ENCODE assay signal across 8 cellular contexts in the genomic region with DNA sequence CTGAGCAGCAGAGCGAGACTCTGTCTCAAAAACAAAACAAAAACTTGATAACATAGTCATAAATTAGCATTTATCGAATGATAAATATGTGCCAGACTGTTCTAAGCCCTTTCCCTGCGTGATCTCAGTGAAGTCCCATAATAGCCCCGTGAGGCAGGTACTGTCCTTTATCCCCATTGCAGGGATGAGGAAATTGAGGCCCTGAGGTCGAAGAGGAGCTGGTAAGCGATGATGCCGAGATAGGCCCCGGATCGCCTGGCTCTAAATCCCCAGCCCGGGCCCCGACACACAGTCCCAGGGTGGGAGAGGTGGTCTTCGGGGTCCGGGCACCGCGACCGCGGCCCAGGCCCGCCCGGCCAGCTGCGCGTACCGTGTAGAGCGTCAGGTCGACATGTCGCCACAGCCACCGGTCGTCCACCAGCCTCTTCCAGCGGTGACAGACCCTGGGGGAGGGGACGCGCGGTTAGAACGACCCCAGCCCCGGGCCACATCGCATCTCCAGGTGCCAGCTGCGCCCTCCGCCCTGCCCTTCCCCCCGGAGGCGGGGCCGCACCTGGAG. TPM values are rescaled to one million over a fixed set of nuclear protein-coding genes. Genes with fewer than 3 reads are reported as not detected.
A peak's percentile ranks its signal among the peaks of the same experiment; 100 is the strongest.
DNase-seq lines count a peak whose midpoint lies in the region; ATAC-seq and TF ChIP-seq lines count a peak whose summit lies in the region.

No MANE protein-coding gene starts in this region.

- no peak for TF ChIP-seq CTCF in DND-41 (IDR thresholded peaks at IDR 0.05; ENCODE audit: borderline replicate concordance, extremely low read depth, low read length, poor library complexity, severe bottlenecking)
- no peak for TF ChIP-seq CTCF in OCI-LY7 (conservative IDR thresholded peaks at IDR 0.05; ENCODE audit: low read length)
- TF ChIP-seq CTCF in endodermal cell (conservative IDR thresholded peaks at IDR 0.05), result no peak
- no peak for TF ChIP-seq CTCF in neutrophil (IDR thresholded peaks at IDR 0.05)

- peaks cover 7% of the 10 kb centered on the region for H3K4me1 Mint-ChIP-seq in endodermal cell

- H2AFZ ChIP-seq in DND-41 (ENCODE audit: low read depth, low read length), result peak overlapping the region; percentile 81
- H2AFZ ChIP-seq in OCI-LY7 (ENCODE audit: low read length), result peak overlapping the region; percentile 51

- 5 to 12% methylated on average over 15 to 39 of the region's 39 CpGs for WGBS in endodermal cell (ENCODE audit: insufficient coverage in 1 of 2, insufficient read length in 1 of 2), 2 experiments

- peaks cover 25% of the 10 kb centered on the region for H3K9me3 Mint-ChIP-seq in endodermal cell

- no peak for ATAC-seq in DND-41 (ENCODE audit: insufficient read depth, low read depth)

- H4K20me1 ChIP-seq in DND-41 (ENCODE audit: insufficient read depth, low read length) (no peaks in the 10 kb centered on the region), OCI-LY7 (ENCODE audit: insufficient read depth, low read length) (no peaks in the 10 kb centered on the region)

- peak overlapping the region; percentile 95 for H3K27ac Mint-ChIP-seq in endodermal cell

- peak; percentile 22 for DNase-seq in DND-41
- peak; percentile 13 for DNase-seq in OCI-LY7 (ENCODE audit: low spot score)
- DNase-seq in endodermal cell, result no peak
- no peak for DNase-seq in T1000 (lab: John Stamatoyannopoulos, UW)
- DNase-seq in NCI-H774 (lab: John Stamatoyannopoulos, UW), result no peak
- no peak for DNase-seq in activated effector memory CD4-positive, alpha-beta T cell treated with anti-CD3 and anti-CD28 coated beads, Interleukin-2, amount 50 U/mL, for 16 hours
- DNase-seq in NCI-H82 (lab: John Stamatoyannopoulos, UW), result no peak

- peak overlapping the region; percentile 86 for H3K4me3 Mint-ChIP-seq in endodermal cell

- BruUV-seq in OCI-LY7 (replicated peaks; lab: Mats Ljungman, UMichigan), result no TSS peak

- H3K4me2 ChIP-seq in DND-41 (ENCODE audit: insufficient read depth, low read length) (peak overlapping the region; percentile 93), OCI-LY7 (ENCODE audit: low read length) (peak overlapping the region; percentile 90)

- H3K9me2 ChIP-seq in OCI-LY7 (ENCODE audit: insufficient read depth, low read length), result no peaks in the 10 kb centered on the region

- H3K9ac ChIP-seq in DND-41 (ENCODE audit: low read depth, low read length), result peak overlapping the region; percentile 69
- H3K9ac ChIP-seq in endodermal cell (ENCODE audit: extremely low read depth, low read length, poor library complexity, severe bottlenecking), result peak overlapping the region; percentile 54

- peak overlapping the region; percentile 52 to 65 for H3K4me3 ChIP-seq in DND-41 (ENCODE audit: low read depth in 1 of 2, low read length in 2 of 2)
- peak overlapping the region; percentile 95 for H3K4me3 ChIP-seq in OCI-LY7 (ENCODE audit: low read depth, low read length, poor library complexity, severe bottlenecking)
- H3K4me3 ChIP-seq in endodermal cell (ENCODE audit: low read length), result peak overlapping the region; percentile 86
- H3K4me3 ChIP-seq in neutrophil (ENCODE audit: low read depth in 1 of 2, low read length in 1 of 2), result peak overlapping the region; percentile 96

- POLR2A ChIA-PET in OCI-LY7 (lab: Charles Lee), result no interaction called here

- H3K27me3 ChIP-seq in DND-41 (ENCODE audit: insufficient read depth, low read length, poor library complexity), result no peaks in the 10 kb centered on the region
- H3K27me3 ChIP-seq in endodermal cell (ENCODE audit: control insufficient read depth, insufficient read depth, low read length, poor library complexity, severe bottlenecking), result no peaks in the 10 kb centered on the region
- no peaks in the 10 kb centered on the region for H3K27me3 ChIP-seq in neutrophil

- peaks cover 27% of the 10 kb centered on the region for H3K4me1 ChIP-seq in DND-41 (ENCODE audit: insufficient read depth, low read length)
- H3K4me1 ChIP-seq in OCI-LY7 (ENCODE audit: insufficient read depth, low read length, poor library complexity, severe bottlenecking), result peaks cover 15% of the 10 kb centered on the region
- H3K4me1 ChIP-seq in endodermal cell (ENCODE audit: control insufficient read depth, insufficient read depth, low read length), result no peaks in the 10 kb centered on the region
- H3K4me1 ChIP-seq in neutrophil (ENCODE audit: control insufficient read depth in 1 of 2, insufficient read depth in 1 of 2, low read depth in 1 of 2, low read length in 1 of 2), result peaks cover 17 to 18% of the 10 kb centered on the region in 2 experiments

- CTCF ChIA-PET in OCI-LY7 (lab: Charles Lee; ENCODE audit: unreplicated experiment), result no interaction called here

- H3K79me2 ChIP-seq in DND-41 (ENCODE audit: insufficient read depth, low read length), result peaks cover 43% of the 10 kb centered on the region
- H3K79me2 ChIP-seq in OCI-LY7 (ENCODE audit: insufficient read depth, low read depth, low read length), result peaks cover 24% of the 10 kb centered on the region

- H3K27ac ChIP-seq in DND-41 (ENCODE audit: low read length) (peak overlapping the region; percentile 82), OCI-LY7 (ENCODE audit: low read depth, low read length, poor library complexity, severe bottlenecking) (peak overlapping the region; percentile 77), endodermal cell (ENCODE audit: low read depth, low read length) (peak overlapping the region; percentile 93), neutrophil (peak overlapping the region; percentile 96)

- H3K9me3 ChIP-seq in DND-41 (ENCODE audit: insufficient read depth, low read length, severe bottlenecking) (peaks cover 12% of the 10 kb centered on the region), OCI-LY7 (ENCODE audit: low read length) (peaks cover 15% of the 10 kb centered on the region), endodermal cell (ENCODE audit: control insufficient read depth, low read length) (peaks cover 15% of the 10 kb centered on the region), neutrophil (no peaks in the 10 kb centered on the region)

- peaks cover 38% of the 10 kb centered on the region for H3K36me3 Mint-ChIP-seq in endodermal cell (ENCODE audit: low read depth)

- intact Hi-C loops in OCI-LY7 (cut with micrococcal nuclease; ENCODE audit: unreplicated experiment), result no loop called here

- H3K36me3 ChIP-seq in DND-41 (ENCODE audit: insufficient read depth, low read length), result peaks cover 17% of the 10 kb centered on the region
- peaks cover 42% of the 10 kb centered on the region for H3K36me3 ChIP-seq in OCI-LY7 (ENCODE audit: insufficient read depth, low read length)
- peaks cover 25% of the 10 kb centered on the region for H3K36me3 ChIP-seq in endodermal cell (ENCODE audit: control insufficient read depth, insufficient read depth, low read length)
- H3K36me3 ChIP-seq in neutrophil, result no peaks in the 10 kb centered on the region

- H3K27me3 Mint-ChIP-seq in endodermal cell (ENCODE audit: insufficient read depth), result no peaks in the 10 kb centered on the region

RNA-seq across cellular contexts. Expression of a gene that starts 0.6 kb away (rescaled TPM):
- total RNA-seq in OCI-LY7 (2014; rRNA removed; shearing (Covaris generic)), result 22.3 and 38.7 TPM in 2 replicates
- total RNA-seq in OCI-LY7 (2022) (40.6 and 44.4 TPM in 2 replicates), endodermal cell (10 to 100 TPM; 28.3 to 28.8 TPM)
- polyA plus RNA-seq in endodermal cell (2013, experiment 1 of 2), result 27.8 TPM
- polyA plus RNA-seq in endodermal cell (2013, experiment 2 of 2), result 26.3 TPM

RNA-seq across cellular contexts. Expression of a gene that starts 9.5 kb away (rescaled TPM):
- 162 and 249 TPM in 2 replicates for total RNA-seq in OCI-LY7 (2014; rRNA removed; shearing (Covaris generic))
- total RNA-seq in OCI-LY7 (2022), result 271 and 323 TPM in 2 replicates
- 100 to 1,000 TPM; 415 to 506 TPM for total RNA-seq in endodermal cell
- polyA plus RNA-seq in endodermal cell (2013, experiment 1 of 2), result 627 TPM
- polyA plus RNA-seq in endodermal cell (2013, experiment 2 of 2), result 623 TPM

RNA-seq across cellular contexts. Expression of a gene that starts 16.9 kb away (rescaled TPM):
- total RNA-seq in OCI-LY7 (2014; rRNA removed; shearing (Covaris generic)), result 131 and 137 TPM in 2 replicates
- total RNA-seq in OCI-LY7 (2022) (86.4 and 86.9 TPM in 2 replicates), endodermal cell (100 to 1,000 TPM in 1 of 2 donors, 10 to 100 TPM in 1; 92.4 to 101 TPM)
- 84.6 TPM for polyA plus RNA-seq in endodermal cell (2013, experiment 1 of 2)
- 87.0 TPM for polyA plus RNA-seq in endodermal cell (2013, experiment 2 of 2)

RNA-seq across cellular contexts. Expression of a gene that starts 49.7 kb away (rescaled TPM):
- 10.6 and 11.7 TPM in 2 replicates for total RNA-seq in OCI-LY7 (2014; rRNA removed; shearing (Covaris generic))
- total RNA-seq in OCI-LY7 (2022) (10.9 and 16.6 TPM in 2 replicates), endodermal cell (10 to 100 TPM; 12.3 to 23.6 TPM)
- 11.4 TPM for polyA plus RNA-seq in endodermal cell (2013, experiment 1 of 2)
- 13.0 TPM for polyA plus RNA-seq in endodermal cell (2013, experiment 2 of 2)

Comparison
In these comparisons a context has a peak if more than half of its experiments do, and no peak if none do; other contexts are left out.
1. DNase-seq: peak in DND-41 (single experiment) and OCI-LY7 (single experiment); none in endodermal cell (single experiment), T1000 (single experiment), NCI-H774 (single experiment), activated effector memory CD4-positive, alpha-beta T cell treated with anti-CD3 and anti-CD28 coated beads, Interleukin-2, amount 50 U/mL, for 16 hours (single experiment) and NCI-H82 (single experiment).
2. Peak in every context shown above with its lines, with median percentiles within 50 percentile points of each other: H3K27ac ChIP-seq and H3K4me3 ChIP-seq.